ENCODE assay signal across 1 cellular context in the genomic region with DNA sequence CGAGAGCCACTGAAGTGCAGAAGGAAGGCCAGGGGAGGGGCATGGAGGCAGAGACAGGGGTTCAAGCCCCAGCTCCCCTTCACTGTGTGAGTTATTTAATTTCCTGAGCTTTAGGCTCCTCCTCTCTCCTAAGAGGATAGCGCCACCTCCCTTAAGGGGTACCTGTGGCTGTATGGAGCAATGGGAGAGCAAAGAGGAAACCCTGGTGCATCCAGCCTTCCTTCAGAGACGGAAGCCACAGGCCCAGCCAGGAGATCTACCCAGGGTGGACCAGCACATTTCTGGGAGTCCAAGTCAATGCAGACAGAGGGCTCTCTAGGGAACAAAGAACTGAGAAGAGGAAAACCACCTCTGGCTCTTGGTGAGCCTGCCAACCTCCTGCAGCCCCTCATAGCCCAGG.
TF ChIP-seq lines count a peak whose summit lies in the region.

No MANE protein-coding gene starts in this region.

TF ChIP-seq in H1, 55 proteins besides CTCF, POLR2A, EP300 and RAD21:
- TF ChIP-seq, protein P1, sequence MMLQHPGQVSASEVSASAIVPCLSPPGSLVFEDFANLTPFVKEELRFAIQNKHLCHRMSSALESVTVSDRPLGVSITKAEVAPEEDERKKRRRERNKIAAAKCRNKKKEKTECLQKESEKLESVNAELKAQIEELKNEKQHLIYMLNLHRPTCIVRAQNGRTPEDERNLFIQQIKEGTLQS (IDR thresholded peaks at IDR 0.05; ENCODE audit: insufficient read depth, low read depth, low read length), result no peak
- TF ChIP-seq SP1 (IDR thresholded peaks at IDR 0.05; ENCODE audit: low read depth, low read length) (no peak), SRF (IDR thresholded peaks at IDR 0.05; ENCODE audit: low read depth, low read length) (no peak), CREB1 (IDR thresholded peaks at IDR 0.05) (no peak)
